Comparison of ENCODE assay signal across 15 cellular contexts in the genomic region with DNA sequence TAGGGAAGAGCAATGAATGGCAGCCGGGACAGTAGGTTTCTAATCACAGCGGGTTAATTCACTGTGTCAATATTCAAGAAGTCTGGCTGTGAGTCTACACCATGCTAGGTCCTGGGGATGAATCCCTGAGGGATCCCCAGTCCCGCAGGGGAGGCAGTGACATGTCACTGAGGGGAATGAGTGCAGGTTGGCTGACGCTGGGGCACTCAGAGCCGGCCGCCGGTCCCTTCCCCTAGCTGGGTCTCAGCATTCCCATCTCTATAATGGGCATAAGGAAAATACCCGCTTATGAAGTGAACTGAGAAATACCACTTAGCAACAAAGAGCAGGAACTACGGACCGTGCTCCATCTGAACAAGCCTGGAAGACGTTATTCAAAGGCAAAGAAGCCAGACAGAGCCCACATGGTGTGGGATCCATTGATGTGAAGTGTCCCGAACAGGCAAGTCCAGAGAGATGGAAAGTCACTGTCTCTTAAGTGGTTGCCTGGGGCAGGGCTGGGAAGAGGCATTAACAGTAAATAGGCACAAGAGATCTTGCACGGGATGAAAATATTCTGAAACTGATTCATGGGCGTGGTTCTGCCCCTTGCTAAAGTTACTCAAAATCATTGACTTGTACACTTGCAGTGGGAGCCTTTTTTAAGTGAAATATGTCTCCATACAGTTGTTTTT. TPM values are rescaled to one million over a fixed set of nuclear protein-coding genes. Genes with fewer than 3 reads are reported as not detected.
DNase-seq lines count a peak whose midpoint lies in the region; ATAC-seq and TF ChIP-seq lines count a peak whose summit lies in the region.
"Had no signal": no experiment of that assay in that cellular context is flagged by ENCODE, and none has a peak within 500 bp of the region (broad histone marks: within the 10 kb centered on the region; RNA-seq: fewer than 3 reads in every experiment).

No MANE protein-coding gene starts in this region.

- no peak for TF ChIP-seq CTCF in osteoblast (IDR thresholded peaks at IDR 0.05; ENCODE audit: extremely low read depth, low read depth, low read length)

- no peak overlapping the region for H3K4me3 Mint-ChIP-seq in activated CD4-positive, alpha-beta T cell treated with anti-CD3 and anti-CD28 coated beads, Interleukin-2, amount 10 ng/mL, durations not matched to agents 24 days and 14 days
- H3K4me3 Mint-ChIP-seq: CD8-positive, alpha-beta T cell; GM23338; H9 had no signal

- no peaks in the 10 kb centered on the region for H4K20me1 ChIP-seq in osteoblast (ENCODE audit: insufficient read depth, low read length)

- ATAC-seq in GM21528 (IDR thresholded peaks at IDR 0.05; ENCODE audit: low FRiP score, unreplicated experiment) (no peak), HG03045 (IDR thresholded peaks at IDR 0.05; ENCODE audit: unreplicated experiment) (no peak)
- ATAC-seq: A549; CD8-positive, alpha-beta T cell; GM12878; GM23338 had no signal

- H3K27me3 Mint-ChIP-seq in activated CD4-positive, alpha-beta T cell treated with anti-CD3 and anti-CD28 coated beads, Interleukin-2, amount 10 ng/mL, durations not matched to agents 24 days and 14 days = peaks cover 12% of the 10 kb centered on the region

- H3K36me3 Mint-ChIP-seq in activated CD4-positive, alpha-beta T cell treated with anti-CD3 and anti-CD28 coated beads, Interleukin-2, amount 10 ng/mL, durations not matched to agents 24 days and 14 days (ENCODE audit: low read depth) = no peaks in the 10 kb centered on the region
- H3K36me3 Mint-ChIP-seq: CD14-positive monocyte; CD8-positive, alpha-beta T cell had no signal

- peak; percentile 57 for DNase-seq in H7
- DNase-seq in epidermal melanocyte (ENCODE audit: insufficient read length, low spot score) = peak; percentile 60
- peak; percentile 31 for DNase-seq in osteoblast (ENCODE audit: insufficient read length, low spot score, missing footprints)
- DNase-seq in activated CD4-positive, alpha-beta T cell treated with anti-CD3 and anti-CD28 coated beads, Interleukin-2, amount 10 ng/mL, durations not matched to agents 24 days and 14 days = no peak
- DNase-seq: Caco-2; CD8-positive, alpha-beta T cell; DMS 273 treated with DMSO at 0.1 percent for 48 hours; H9 had no signal

- no peak overlapping the region for H3K27ac ChIP-seq in osteoblast (ENCODE audit: low read depth, low read length)
- H3K27ac ChIP-seq: A549 had no signal

- H3K9me3 ChIP-seq in osteoblast (ENCODE audit: low read depth, low read length) = no peaks in the 10 kb centered on the region
- H3K9me3 ChIP-seq: A549, Caco-2 had no signal

- intact Hi-C loops in activated CD4-positive, alpha-beta T cell treated with anti-CD3 and anti-CD28 coated beads, Interleukin-2, amount 10 ng/mL, durations not matched to agents 24 days and 14 days (cut with micrococcal nuclease) = no loop called here

- H3K4me2 ChIP-seq in osteoblast (ENCODE audit: insufficient read depth, low read length) = no peak overlapping the region
- H3K4me2 ChIP-seq: A549, GM23338 had no signal

- no peaks in the 10 kb centered on the region for H3K4me1 ChIP-seq in osteoblast (ENCODE audit: insufficient read depth, low read length)
- H3K4me1 ChIP-seq: A549, Caco-2 had no signal

- no peaks in the 10 kb centered on the region for H3K79me2 ChIP-seq in osteoblast (ENCODE audit: insufficient read depth, low read length)

- H3K27ac Mint-ChIP-seq in activated CD4-positive, alpha-beta T cell treated with anti-CD3 and anti-CD28 coated beads, Interleukin-2, amount 10 ng/mL, durations not matched to agents 24 days and 14 days = no peak overlapping the region
- H3K27ac Mint-ChIP-seq: CD14-positive monocyte; CD8-positive, alpha-beta T cell; GM23338; H9 had no signal

- no peak overlapping the region for H3K4me3 ChIP-seq in H7 (ENCODE audit: insufficient read depth, low read depth, low read length)
- H3K4me3 ChIP-seq in osteoblast (ENCODE audit: insufficient read depth, low read length) = no peak overlapping the region
- H3K4me3 ChIP-seq: A549, GM12878, GM23338 had no signal

- no peak overlapping the region for H2AFZ ChIP-seq in osteoblast (ENCODE audit: low read length)
- H2AFZ ChIP-seq: GM23338 had no signal

- peaks cover 3% of the 10 kb centered on the region for H3K36me3 ChIP-seq in H7 (replicated peaks; ENCODE audit: control insufficient read depth, insufficient read depth, low read length)
- no peaks in the 10 kb centered on the region for H3K36me3 ChIP-seq in osteoblast (ENCODE audit: insufficient read depth, low read length)

- H3K9me3 Mint-ChIP-seq in activated CD4-positive, alpha-beta T cell treated with anti-CD3 and anti-CD28 coated beads, Interleukin-2, amount 10 ng/mL, durations not matched to agents 24 days and 14 days = no peaks in the 10 kb centered on the region
- H3K9me3 Mint-ChIP-seq: CD8-positive, alpha-beta T cell; GM23338; H9 had no signal

- H3K4me1 Mint-ChIP-seq in activated CD4-positive, alpha-beta T cell treated with anti-CD3 and anti-CD28 coated beads, Interleukin-2, amount 10 ng/mL, durations not matched to agents 24 days and 14 days = no peaks in the 10 kb centered on the region
- H3K4me1 Mint-ChIP-seq: GM23338, H9 had no signal

- H3K27me3 ChIP-seq in H7 (ENCODE audit: control insufficient read depth, insufficient read depth, low read length) (no peaks in the 10 kb centered on the region), osteoblast (ENCODE audit: insufficient read depth, low read length) (peaks cover 21% of the 10 kb centered on the region)

RNA-seq across cellular contexts. Expression of a gene that starts 31.9 kb away (rescaled TPM):
- 9.2 and 10.2 TPM in 2 replicates for total RNA-seq in H7 (2014; rRNA removed; shearing (Covaris generic))
- 24.2 and 27.1 TPM in 2 replicates for total RNA-seq in osteoblast
- not detected in 2 replicates for total RNA-seq in activated CD4-positive, alpha-beta T cell treated with anti-CD3 and anti-CD28 coated beads, Interleukin-2, amount 10 ng/mL, durations not matched to agents 24 days and 14 days
- total RNA-seq: CD8-positive, alpha-beta T cell had no signal

RNA-seq across cellular contexts. Expression of a gene that starts 53.1 kb away (rescaled TPM):
- 2.1 and 2.4 TPM in 2 replicates for total RNA-seq in H7 (2014; rRNA removed; shearing (Covaris generic))
- under 0.01 and 0.29 TPM in 2 replicates for total RNA-seq in osteoblast
- total RNA-seq in activated CD4-positive, alpha-beta T cell treated with anti-CD3 and anti-CD28 coated beads, Interleukin-2, amount 10 ng/mL, durations not matched to agents 24 days and 14 days = not detected in 2 replicates
- total RNA-seq: CD8-positive, alpha-beta T cell; GM12878; HT1080 had no signal

RNA-seq across cellular contexts. Expression of a gene that starts 57.8 kb away (rescaled TPM):
- total RNA-seq in H7 (2014; rRNA removed; shearing (Covaris generic)) = 32.8 and 36.7 TPM in 2 replicates
- 34.5 and 38.4 TPM in 2 replicates for total RNA-seq in osteoblast
- 36.5 and 36.9 TPM in 2 replicates for total RNA-seq in activated CD4-positive, alpha-beta T cell treated with anti-CD3 and anti-CD28 coated beads, Interleukin-2, amount 10 ng/mL, durations not matched to agents 24 days and 14 days

RNA-seq across cellular contexts. Expression of a gene that starts 58.0 kb away (rescaled TPM):
- total RNA-seq in H7 (2014; rRNA removed; shearing (Covaris generic)) = 56.6 and 64.7 TPM in 2 replicates
- total RNA-seq in osteoblast = 48.0 and 48.1 TPM in 2 replicates
- total RNA-seq in activated CD4-positive, alpha-beta T cell treated with anti-CD3 and anti-CD28 coated beads, Interleukin-2, amount 10 ng/mL, durations not matched to agents 24 days and 14 days = 109 and 119 TPM in 2 replicates

Comparison
In these comparisons a context has a peak if more than half of its experiments do, and no peak if none do; other contexts are left out.
1. RNA of a gene that starts 31.9 kb away (total RNA-seq): 24.2 to 27.1 TPM in osteoblast and 9.2 to 10.2 TPM in H7; not detected in activated CD4-positive, alpha-beta T cell treated with anti-CD3 and anti-CD28 coated beads, Interleukin-2, amount 10 ng/mL, durations not matched to agents 24 days and 14 days; every median in the first group is over 10 times any median in the second.